1 cellular context compared by ENCODE assay signal in the genomic region with DNA sequence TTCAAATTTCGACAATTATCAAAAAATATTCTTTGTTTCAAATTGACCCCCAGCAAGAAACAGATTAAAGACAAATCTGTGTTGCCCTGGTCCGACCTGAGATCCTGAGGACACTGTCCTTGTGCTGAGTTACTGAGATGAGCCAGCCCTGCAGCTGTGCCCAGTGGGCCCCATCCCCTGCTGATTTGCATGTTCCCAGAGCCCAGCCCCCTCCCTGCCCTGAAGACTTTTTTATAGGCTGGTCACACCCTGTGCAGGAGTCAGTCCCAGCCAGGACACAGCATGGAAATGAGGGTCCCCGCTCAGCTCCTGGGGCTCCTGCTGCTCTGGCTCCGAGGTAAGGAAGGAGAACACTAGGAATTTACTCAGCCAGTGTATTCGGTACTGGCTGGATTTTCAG.
TF ChIP-seq lines count a peak whose summit lies in the region.

No MANE protein-coding gene starts in this region.

TF ChIP-seq in WTC11, 78 proteins besides CTCF, POLR2A, EP300 and RAD21 (continued from another document):
- TF ChIP-seq, protein P1, sequence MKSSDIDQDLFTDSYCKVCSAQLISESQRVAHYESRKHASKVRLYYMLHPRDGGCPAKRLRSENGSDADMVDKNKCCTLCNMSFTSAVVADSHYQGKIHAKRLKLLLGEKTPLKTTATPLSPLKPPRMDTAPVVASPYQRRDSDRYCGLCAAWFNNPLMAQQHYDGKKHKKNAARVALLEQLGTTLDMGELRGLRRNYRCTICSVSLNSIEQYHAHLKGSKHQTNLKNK (CRISPR knock-in tag; IDR thresholded peaks at IDR 0.05): no peak
- no peak for TF ChIP-seq NR3C1 (CRISPR knock-in tag; conservative IDR thresholded peaks at IDR 0.05; ENCODE audit: low read depth)
